Comparison of ENCODE assay signal across 8 cellular contexts in genomic region chr7:101017099-101017777, GRCh38. TPM values are rescaled to one million over a fixed set of nuclear protein-coding genes. Genes with fewer than 3 reads are reported as not detected.
DNase-seq lines count a peak whose midpoint lies in the region; ATAC-seq and TF ChIP-seq lines count a peak whose summit lies in the region.

No MANE protein-coding gene starts in this region.

- intact Hi-C loops in left lung (cut with DNase I) = no loop called here

- ATAC-seq in left lung = peak; percentile 90

- H3K27me3 ChIP-seq in HAP-1 (ENCODE audit: low read depth) (no peaks in the 10 kb centered on the region), left lung (peaks cover 0 to 59% of the 10 kb centered on the region in 2 donors)

- in situ Hi-C loops in HAP-1 (cut with MboI; ENCODE audit: low sequenced_read_pairs) = no loop called here

- TF ChIP-seq CTCF in choroid plexus epithelial cell (conservative IDR thresholded peaks at IDR 0.05; ENCODE audit: low read depth, low read length) = no peak
- TF ChIP-seq CTCF in left lung (IDR thresholded peaks at IDR 0.05) = no peak

- 0 out of 2 replicates have a peak overlapping the region, but pooled peaks have one; percentile 3 for H3K4me3 ChIP-seq in HAP-1
- peak overlapping the region; percentile 48 for H3K4me3 ChIP-seq in choroid plexus epithelial cell (ENCODE audit: low read depth, low read length)
- H3K4me3 ChIP-seq in left lung = peak overlapping the region; percentile 24 to 30

- H3K36me3 ChIP-seq in HAP-1 (replicated peaks) (no peaks in the 10 kb centered on the region), left lung (no peaks in the 10 kb centered on the region)

- H3K9me3 ChIP-seq in HAP-1 (no peaks in the 10 kb centered on the region), left lung (no peaks in the 10 kb centered on the region)

- peak overlapping the region in 1 of 2 donors; percentile 75 for H3K27ac ChIP-seq in left lung

- DNase-seq in GM03348 (ENCODE audit: low spot score) (peak; percentile 93), HAP-1 (ENCODE audit: low spot score in 2 of 2) (peak in 1 of 2 experiments; percentile 51), NCI-H1105 (lab: John Stamatoyannopoulos, UW) (peak; percentile 22), choroid plexus epithelial cell (ENCODE audit: low read depth) (peak; percentile 73), left lung (peak; percentile 68 to 80), globus pallidus (ENCODE audit: low spot score) (no peak)
- peak; percentile 59 for DNase-seq in activated CD4-positive, CD25-positive, alpha-beta regulatory T cell treated with anti-CD3 and anti-CD28 coated beads, Interleukin-2, amount 50 U/mL, for 72 hours
- peak; percentile 26 to 42 (median 32) for DNase-seq in stimulated activated CD4-positive, alpha-beta T cell treated with anti-CD3 and anti-CD28 coated beads, TNF-alpha, amount 100 ng/mL, for 1 hour (ENCODE audit: low read depth in 3 of 3, low spot score in 1 of 3)

- H3K4me1 ChIP-seq in HAP-1 = no peaks in the 10 kb centered on the region
- peaks cover 0 to 15% of the 10 kb centered on the region in 2 donors for H3K4me1 ChIP-seq in left lung

RNA-seq across cellular contexts. Expression of gene MUC17, which starts 2.6 kb away (rescaled TPM):
- under 1 TPM in 1 of 2 donors, not detected in 1; 0.05 TPM for total RNA-seq in left lung

RNA-seq across cellular contexts. Expression of gene MUC12, which starts 47.9 kb away (rescaled TPM):
- total RNA-seq in left lung = 1 to 10 TPM in 1 of 2 donors, under 1 TPM in 1; 0.44 to 1.7 TPM
